23 cellular contexts compared by ENCODE assay signal in genomic region chr5:125298258-125298657, GRCh38.
DNase-seq lines count a peak whose midpoint lies in the region; ATAC-seq and TF ChIP-seq lines count a peak whose summit lies in the region.
"Had no signal": no experiment of that assay in that cellular context is flagged by ENCODE, and none has a peak within 500 bp of the region (broad histone marks: within the 10 kb centered on the region; RNA-seq: fewer than 3 reads in every experiment).

No MANE protein-coding gene starts in this region.

- ATAC-seq in left ventricle myocardium superior (peak; percentile 15), WTC11 (peak; percentile 36; the same call in 1 of the 2 replicates)
- ATAC-seq in stimulated activated memory B cell treated with anti-CD40 and anti-IgM and Interleukin-4, amounts not matched to agents 10 μg/mL and 1 μg/mL and 100 μg/mL, for 72 hours, result no peak
- ATAC-seq: HepG2 had no signal

- intact Hi-C loops in left ventricle myocardium superior (cut with micrococcal nuclease), result no loop called here
- intact Hi-C loops in cardiac septum (cut with DNase I), result no loop called here

- TF ChIP-seq CTCF in WTC11 (IDR thresholded peaks at IDR 0.05), result no peak
- no peak for TF ChIP-seq CTCF in progenitor cell of endocrine pancreas (IDR thresholded peaks at IDR 0.05; ENCODE audit: unreplicated experiment)

- POLR2A ChIA-PET in WTC11 (lab: Charles Lee), result no interaction called here

- DNase-seq in left ventricle myocardium superior, result no peak
- DNase-seq in cardiac septum (ENCODE audit: low spot score), result no peak
- no peak for DNase-seq in WTC11 (ENCODE audit: low spot score)
- DNase-seq in kidney tubule cell (ENCODE audit: low spot score), result peak; percentile 51
- DNase-seq in progenitor cell of endocrine pancreas (ENCODE audit: low spot score, unreplicated experiment), result no peak
- no peak for DNase-seq in ecto neural progenitor cell (ENCODE audit: low spot score)
- no peak for DNase-seq in retina
- DNase-seq: activated naive CD4-positive, alpha-beta T cell treated with anti-CD3 and anti-CD28 coated beads, Interleukin-2, amount 10 ng/mL, durations not matched to agents 7 days and 5 days; activated T-cell treated with anti-CD3 and anti-CD28 coated beads, Interleukin-2, amount 50 U/mL, for 1 hour; CD4-positive, CD25-positive, alpha-beta regulatory T cell; EL; erythroblast; immature natural killer cell; midbrain; NCI-H2029; NCI-H774; nucleus accumbens; RPMI8226; sigmoid colon; stimulated activated CD4-positive, alpha-beta T cell treated with anti-CD3 and anti-CD28 coated beads, Interleukin-2, amount 100 ng/mL, for 24 hours had no signal

- no peaks in the 10 kb centered on the region for H3K36me3 Mint-ChIP-seq in WTC11
- H3K36me3 Mint-ChIP-seq in stimulated activated memory B cell treated with anti-CD40 and anti-IgM and Interleukin-4, amounts not matched to agents 10 μg/mL and 1 μg/mL and 100 μg/mL, for 72 hours, result no peaks in the 10 kb centered on the region
- no peaks in the 10 kb centered on the region for H3K36me3 Mint-ChIP-seq in progenitor cell of endocrine pancreas (ENCODE audit: insufficient read depth)
- H3K36me3 Mint-ChIP-seq: activated naive CD4-positive, alpha-beta T cell treated with anti-CD3 and anti-CD28 coated beads, Interleukin-2, amount 10 ng/mL, durations not matched to agents 7 days and 5 days; CD4-positive, CD25-positive, alpha-beta regulatory T cell; immature natural killer cell had no signal

- H3K4me1 Mint-ChIP-seq in WTC11 (peaks cover 22% of the 10 kb centered on the region), progenitor cell of endocrine pancreas (ENCODE audit: low read depth) (peaks cover 5% of the 10 kb centered on the region)
- H3K4me1 Mint-ChIP-seq in stimulated activated memory B cell treated with anti-CD40 and anti-IgM and Interleukin-4, amounts not matched to agents 10 μg/mL and 1 μg/mL and 100 μg/mL, for 72 hours, result peaks cover 12% of the 10 kb centered on the region
- H3K4me1 Mint-ChIP-seq: activated naive CD4-positive, alpha-beta T cell treated with anti-CD3 and anti-CD28 coated beads, Interleukin-2, amount 10 ng/mL, durations not matched to agents 7 days and 5 days; CD4-positive, CD25-positive, alpha-beta regulatory T cell; immature natural killer cell had no signal

- H3K27me3 Mint-ChIP-seq in WTC11 (ENCODE audit: low read depth), result no peaks in the 10 kb centered on the region
- H3K27me3 Mint-ChIP-seq in stimulated activated memory B cell treated with anti-CD40 and anti-IgM and Interleukin-4, amounts not matched to agents 10 μg/mL and 1 μg/mL and 100 μg/mL, for 72 hours, result no peaks in the 10 kb centered on the region
- peaks cover 2% of the 10 kb centered on the region for H3K27me3 Mint-ChIP-seq in progenitor cell of endocrine pancreas
- H3K27me3 Mint-ChIP-seq: activated naive CD4-positive, alpha-beta T cell treated with anti-CD3 and anti-CD28 coated beads, Interleukin-2, amount 10 ng/mL, durations not matched to agents 7 days and 5 days; CD4-positive, CD25-positive, alpha-beta regulatory T cell; dendritic cell treated with granulocyte-macrophage colony-stimulating factor and Interleukin-4, amounts not matched to agents 40 ng/mL and 50 ng/mL, for 4 days had no signal

- H3K27ac Mint-ChIP-seq in WTC11 (no peak overlapping the region; the same call in 1 of the 2 replicates), progenitor cell of endocrine pancreas (no peak overlapping the region)
- peak overlapping the region; percentile 18 for H3K27ac Mint-ChIP-seq in stimulated activated memory B cell treated with anti-CD40 and anti-IgM and Interleukin-4, amounts not matched to agents 10 μg/mL and 1 μg/mL and 100 μg/mL, for 72 hours
- H3K27ac Mint-ChIP-seq: activated naive CD4-positive, alpha-beta T cell treated with anti-CD3 and anti-CD28 coated beads, Interleukin-2, amount 10 ng/mL, durations not matched to agents 7 days and 5 days; dendritic cell treated with granulocyte-macrophage colony-stimulating factor and Interleukin-4, amounts not matched to agents 40 ng/mL and 50 ng/mL, for 4 days; immature natural killer cell had no signal

- CTCF ChIA-PET in WTC11 (lab: Charles Lee), result no interaction called here

- H3K4me3 Mint-ChIP-seq in WTC11 (no peak overlapping the region), progenitor cell of endocrine pancreas (ENCODE audit: low read depth) (no peak overlapping the region)
- H3K4me3 Mint-ChIP-seq in stimulated activated memory B cell treated with anti-CD40 and anti-IgM and Interleukin-4, amounts not matched to agents 10 μg/mL and 1 μg/mL and 100 μg/mL, for 72 hours, result no peak overlapping the region
- H3K4me3 Mint-ChIP-seq: activated naive CD4-positive, alpha-beta T cell treated with anti-CD3 and anti-CD28 coated beads, Interleukin-2, amount 10 ng/mL, durations not matched to agents 7 days and 5 days; CD4-positive, CD25-positive, alpha-beta regulatory T cell; dendritic cell treated with granulocyte-macrophage colony-stimulating factor and Interleukin-4, amounts not matched to agents 40 ng/mL and 50 ng/mL, for 4 days; immature natural killer cell had no signal

- H3K9me3 Mint-ChIP-seq in WTC11, result no peaks in the 10 kb centered on the region
- H3K9me3 Mint-ChIP-seq in stimulated activated memory B cell treated with anti-CD40 and anti-IgM and Interleukin-4, amounts not matched to agents 10 μg/mL and 1 μg/mL and 100 μg/mL, for 72 hours, result no peaks in the 10 kb centered on the region
- no peaks in the 10 kb centered on the region for H3K9me3 Mint-ChIP-seq in progenitor cell of endocrine pancreas (ENCODE audit: low read depth)
- H3K9me3 Mint-ChIP-seq: dendritic cell treated with granulocyte-macrophage colony-stimulating factor and Interleukin-4, amounts not matched to agents 40 ng/mL and 50 ng/mL, for 4 days; immature natural killer cell had no signal

TF ChIP-seq in WTC11, 78 proteins besides CTCF, POLR2A, EP300 and RAD21:
- TF ChIP-seq ZNF263 (CRISPR knock-in tag; IDR thresholded peaks at IDR 0.05; ENCODE audit: low read depth) (no peak), RORB (CRISPR knock-in tag; IDR thresholded peaks at IDR 0.05) (no peak)
